In genomic region chr4:188032170-188032569, GRCh38 we compare ENCODE assay signal across 1 cellular context.
TF ChIP-seq lines count a peak whose summit lies in the region.

No MANE protein-coding gene starts in this region.

TF ChIP-seq in WTC11, 78 proteins besides CTCF, POLR2A, EP300 and RAD21 (continued from another document):
- TF ChIP-seq ATF6 (CRISPR knock-in tag; IDR thresholded peaks at IDR 0.05): no peak
- no peak for TF ChIP-seq HMGXB4 (CRISPR knock-in tag; IDR thresholded peaks at IDR 0.05)
- no peak for TF ChIP-seq NR3C1 (CRISPR knock-in tag; conservative IDR thresholded peaks at IDR 0.05; ENCODE audit: low read depth)
- TF ChIP-seq, protein P1, sequence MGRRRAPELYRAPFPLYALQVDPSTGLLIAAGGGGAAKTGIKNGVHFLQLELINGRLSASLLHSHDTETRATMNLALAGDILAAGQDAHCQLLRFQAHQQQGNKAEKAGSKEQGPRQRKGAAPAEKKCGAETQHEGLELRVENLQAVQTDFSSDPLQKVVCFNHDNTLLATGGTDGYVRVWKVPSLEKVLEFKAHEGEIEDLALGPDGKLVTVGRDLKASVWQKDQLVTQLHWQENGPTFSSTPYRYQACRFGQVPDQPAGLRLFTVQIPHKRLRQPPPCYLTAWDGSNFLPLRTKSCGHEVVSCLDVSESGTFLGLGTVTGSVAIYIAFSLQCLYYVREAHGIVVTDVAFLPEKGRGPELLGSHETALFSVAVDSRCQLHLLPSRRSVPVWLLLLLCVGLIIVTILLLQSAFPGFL (CRISPR knock-in tag; IDR thresholded peaks at IDR 0.05; ENCODE audit: borderline replicate concordance): no peak
